In genomic region chr15:73951044-73951561, GRCh38 we compare ENCODE assay signal across 8 cellular contexts. TPM values are rescaled to one million over a fixed set of nuclear protein-coding genes. Genes with fewer than 3 reads are reported as not detected.
DNase-seq lines count a peak whose midpoint lies in the region; ATAC-seq and TF ChIP-seq lines count a peak whose summit lies in the region.

No MANE protein-coding gene starts in this region.

- no peak overlapping the region for H2AFZ ChIP-seq in H9 (ENCODE audit: low read length)

- H3K9ac ChIP-seq in H9 (ENCODE audit: extremely low read depth, insufficient read length, low read length) = no peak overlapping the region

- DNase-seq in CD4-positive, alpha-beta T cell = peak; percentile 63 to 83 (median 72)
- DNase-seq in H9 (peak; percentile 94), NCI-H524 (lab: John Stamatoyannopoulos, UW) (peak; percentile 98 to 99), cortex of kidney (lab: John Stamatoyannopoulos, UW) (peak; percentile 26), left lung (peak; percentile 91 to 94)
- DNase-seq in activated CD4-positive, alpha-beta T cell treated with anti-CD3 and anti-CD28 coated beads, Interleukin-2, amount 50 U/mL, for 24 hours (ENCODE audit: low read depth in 1 of 2, low spot score in 1 of 2) = peak; percentile 44 to 49
- peak; percentile 60 for DNase-seq in stimulated activated CD4-positive, alpha-beta T cell treated with anti-CD3 and anti-CD28 coated beads, Interleukin-1b, Interleukin-23, amount 100 ng/mL, for 48 hours

- H3K79me2 ChIP-seq in H9 (ENCODE audit: insufficient read depth, low read length) = no peaks in the 10 kb centered on the region

- H4K5ac ChIP-seq in H9 (ENCODE audit: insufficient read length, low read depth, low read length) = no peak overlapping the region

- H3K18ac ChIP-seq in H9 (ENCODE audit: insufficient read length, low read depth, low read length) = no peak overlapping the region

- no peak overlapping the region for H3K4me2 ChIP-seq in H9 (ENCODE audit: insufficient read depth, insufficient read length, low read length)

- H4K20me1 ChIP-seq in H9 (ENCODE audit: control insufficient read depth, insufficient read depth, insufficient read length) = no peaks in the 10 kb centered on the region

- H4K91ac ChIP-seq in H9 (ENCODE audit: insufficient read length, low read depth, low read length) = no peak overlapping the region

- H3K4me3 Mint-ChIP-seq in CD4-positive, alpha-beta T cell = no peak overlapping the region
- no peak overlapping the region; a peak in 1 of 5 replicates for H3K4me3 Mint-ChIP-seq in H9

- H3K36me3 ChIP-seq in left lung = no peaks in the 10 kb centered on the region

- no peak overlapping the region for H3K27ac ChIP-seq in CD4-positive, alpha-beta T cell (ENCODE audit: low read depth, low read length)
- H3K27ac ChIP-seq in H9 (ENCODE audit: insufficient read length, low read depth, low read length) (no peak overlapping the region), left lung (peak overlapping the region; percentile 59 to 91)

- no CpG with 5 or more reads among the region's 14 CpGs for WGBS in H9 (ENCODE audit: extremely low coverage, insufficient read length, low lambda C conversion rate)

- no peaks in the 10 kb centered on the region for H3K36me3 Mint-ChIP-seq in CD4-positive, alpha-beta T cell (ENCODE audit: low read depth)
- no peaks in the 10 kb centered on the region; a peak in 1 of 7 replicates for H3K36me3 Mint-ChIP-seq in H9 (ENCODE audit: insufficient read depth in 1 of 3, low read depth in 3 of 3)

- H3K79me1 ChIP-seq in H9 (ENCODE audit: insufficient read depth, low read depth, low read length, poor library complexity, severe bottlenecking) = no peaks in the 10 kb centered on the region

- H3K4me1 ChIP-seq in H9 (ENCODE audit: insufficient read depth, low read length) = no peaks in the 10 kb centered on the region
- H3K4me1 ChIP-seq in left lung = peaks cover 15 to 19% of the 10 kb centered on the region in 2 donors

- H3K4ac ChIP-seq in H9 (ENCODE audit: low read depth, low read length) = no peak overlapping the region

- H3K56ac ChIP-seq in H9 (ENCODE audit: insufficient read length, low read depth, low read length) = no peak overlapping the region

- H3K23me2 ChIP-seq in H9 (ENCODE audit: insufficient read length, low read depth, low read length, poor library complexity, severe bottlenecking) = no peaks in the 10 kb centered on the region

- no peak overlapping the region for H2BK5ac ChIP-seq in H9 (ENCODE audit: insufficient read length, low read length)

- H2BK15ac ChIP-seq in H9 (ENCODE audit: low read depth, low read length) = no peak overlapping the region

- H3K27me3 Mint-ChIP-seq in CD4-positive, alpha-beta T cell = no peaks in the 10 kb centered on the region
- H3K27me3 Mint-ChIP-seq in H9 (ENCODE audit: low read depth) = peaks cover 7% of the 10 kb centered on the region

- H3K14ac ChIP-seq in H9 (ENCODE audit: insufficient read depth, low read length) = no peak overlapping the region

- intact Hi-C loops in CD4-positive, alpha-beta T cell (cut with DNase I, micrococcal nuclease) = loop anchor here (1.0 to 10.0 kb wide), 4 partner anchors 13 to 372 kb away; partner anchors contain the start of gene ISLR2 (in 1 of the 2)
- intact Hi-C loops in left lung (cut with DNase I) = no loop called here

- no peak overlapping the region for H3T11ph ChIP-seq in H9 (ENCODE audit: low read length)

- CTCF ChIA-PET in CD4-positive, alpha-beta T cell (lab: Charles Lee) = interaction anchor here (0.6 to 2.8 kb wide), 14 partner anchors 8 to 371 kb away, joined by 3 to 46 read pairs (median 5); partner anchors contain the start of gene PML

- no peaks in the 10 kb centered on the region for H3K9me3 Mint-ChIP-seq in CD4-positive, alpha-beta T cell
- H3K9me3 Mint-ChIP-seq in H9 = no peaks in the 10 kb centered on the region

- peaks cover 9% of the 10 kb centered on the region for H3K4me1 Mint-ChIP-seq in CD4-positive, alpha-beta T cell (ENCODE audit: low read depth)
- H3K4me1 Mint-ChIP-seq in H9 = peaks cover 9 to 30% of the 10 kb centered on the region in 2 experiments

- peak; percentile 86 for TF ChIP-seq CTCF in CD4-positive, alpha-beta T cell (IDR thresholded peaks at IDR 0.05)
- TF ChIP-seq CTCF in H9 (conservative IDR thresholded peaks at IDR 0.05) = peak; percentile 88
- TF ChIP-seq CTCF in left lung (IDR thresholded peaks at IDR 0.05) = peak; percentile 78 to 82

- peak; percentile 97 for ATAC-seq in CD4-positive, alpha-beta T cell (ENCODE audit: poor library complexity)
- peak; percentile 98 for ATAC-seq in left lung
- ATAC-seq in HG03354 (IDR thresholded peaks at IDR 0.05; ENCODE audit: poor library complexity, severe bottlenecking, unreplicated experiment) = no peak

- peak overlapping the region; percentile 40 for H3K27ac Mint-ChIP-seq in CD4-positive, alpha-beta T cell
- H3K27ac Mint-ChIP-seq in H9 = peak overlapping the region; percentile 66 to 88 (median 68); a peak in 3 of 7 replicates

- no peak overlapping the region for H3K23ac ChIP-seq in H9 (ENCODE audit: insufficient read length, low read depth, low read length)

- no peak overlapping the region for H4K8ac ChIP-seq in H9 (replicated peaks; ENCODE audit: insufficient read length, low read depth, low read length)

- H2BK120ac ChIP-seq in H9 (ENCODE audit: low read depth, low read length, poor library complexity, severe bottlenecking) = no peak overlapping the region

- no peak overlapping the region for H2AK5ac ChIP-seq in H9 (ENCODE audit: insufficient read length, low read length)

- no peak overlapping the region for H3K4me3 ChIP-seq in left lung

- no peaks in the 10 kb centered on the region for H3K27me3 ChIP-seq in CD4-positive, alpha-beta T cell (ENCODE audit: control insufficient read depth, insufficient read depth, low read length)
- H3K27me3 ChIP-seq in H9 (ENCODE audit: insufficient read depth, low read length) (no peaks in the 10 kb centered on the region), left lung (no peaks in the 10 kb centered on the region)

- H2BK20ac ChIP-seq in H9 (ENCODE audit: low read depth, low read length, poor library complexity, severe bottlenecking) = no peak overlapping the region

- H2BK12ac ChIP-seq in H9 (ENCODE audit: insufficient read length, low read depth, low read length) = no peak overlapping the region

- POLR2A ChIA-PET in CD4-positive, alpha-beta T cell (lab: Charles Lee) = interaction anchor here (0.8 to 2.2 kb wide), 6 partner anchors 9 to 51 kb away, joined by 3 to 30 read pairs (median 6); partner anchors contain the start of gene PML

- no peaks in the 10 kb centered on the region for H3K9me3 ChIP-seq in CD4-positive, alpha-beta T cell (ENCODE audit: control insufficient read depth, low read length)
- no peaks in the 10 kb centered on the region for H3K9me3 ChIP-seq in H9 (ENCODE audit: control insufficient read depth, low read depth, low read length)
- H3K9me3 ChIP-seq in left lung = no peaks in the 10 kb centered on the region

RNA-seq across cellular contexts. Expression of gene LOXL1, which starts 24.8 kb away (rescaled TPM):
- total RNA-seq in CD4-positive, alpha-beta T cell = 1 to 10 TPM; 3.0 to 3.5 TPM
- total RNA-seq in H9 (2021) (6.9 and 9.1 TPM in 2 replicates), left lung (10 to 100 TPM; 22.3 to 37.0 TPM)

RNA-seq across cellular contexts. Expression of gene STOML1, which starts 41.0 kb away (rescaled TPM):
- total RNA-seq in CD4-positive, alpha-beta T cell = 1 to 10 TPM; 4.6 to 5.3 TPM
- total RNA-seq in H9 (2021) = 2.5 and 2.9 TPM in 2 replicates
- 10 to 100 TPM; 20.0 to 29.3 TPM for total RNA-seq in left lung

RNA-seq across cellular contexts. Expression of gene PML, which starts 43.4 kb away (rescaled TPM):
- total RNA-seq in CD4-positive, alpha-beta T cell = 10 to 100 TPM; 39.2 to 42.9 TPM
- total RNA-seq in H9 (2021) = 23.6 and 24.6 TPM in 2 replicates
- total RNA-seq in left lung = 10 to 100 TPM; 61.2 to 75.2 TPM

Comparison
In these comparisons a context has a peak if more than half of its experiments do, and no peak if none do; other contexts are left out.
1. DNase-seq: peak in every context shown above with its lines; median percentile 98 in NCI-H524; 94 in H9; 92 in left lung; 72 in CD4-positive, alpha-beta T cell; 60 in stimulated activated CD4-positive, alpha-beta T cell treated with anti-CD3 and anti-CD28 coated beads, Interleukin-1b, Interleukin-23, amount 100 ng/mL, for 48 hours; 46 in activated CD4-positive, alpha-beta T cell treated with anti-CD3 and anti-CD28 coated beads, Interleukin-2, amount 50 U/mL, for 24 hours; 26 in cortex of kidney.
2. H3K27ac ChIP-seq: peak in left lung (2 of 2); none in CD4-positive, alpha-beta T cell (single experiment) and H9 (single experiment).
3. intact Hi-C loops: an anchor here in CD4-positive, alpha-beta T cell (1.0 to 10.0 kb wide); none called in left lung.
4. Peak in every context shown above with its lines, with median percentiles within 50 percentile points of each other: CTCF ChIP-seq.